Comparison of ENCODE assay signal across 21 cellular contexts in genomic region chr1:218946147-218946546, GRCh38.
DNase-seq lines count a peak whose midpoint lies in the region; ATAC-seq, FAIRE-seq and TF ChIP-seq lines count a peak whose summit lies in the region.
"Had no signal": no experiment of that assay in that cellular context is flagged by ENCODE, and none has a peak within 500 bp of the region (broad histone marks: within the 10 kb centered on the region; RNA-seq: fewer than 3 reads in every experiment).

No MANE protein-coding gene starts in this region.

- no TSS peak for BruUV-seq in PC-3 (replicated peaks; lab: Mats Ljungman, UMichigan)

- H3K27me3 ChIP-seq in PC-3 (ENCODE audit: low read length): no peaks in the 10 kb centered on the region
- H3K27me3 ChIP-seq: Peyer's patch had no signal

- H3K4me3 ChIP-seq in PC-3 (ENCODE audit: low read length): no peak overlapping the region
- H3K4me3 ChIP-seq: HAP-1, Peyer's patch had no signal

- H3K79me2 ChIP-seq in PC-3 (ENCODE audit: low read length): no peaks in the 10 kb centered on the region

- intact Hi-C loops in PC-3 (cut with micrococcal nuclease): loop anchor here (1.0 to 10.0 kb wide), 7 partner anchors 121 to 564 kb away; partner anchors contain the start of gene LYPLAL1

- POLR2A ChIA-PET in PC-3 (lab: Charles Lee; ENCODE audit: unreplicated experiment): no interaction called here

- no peaks in the 10 kb centered on the region for H3K9me2 ChIP-seq in PC-3 (replicated peaks; ENCODE audit: low read length)

- H3K9ac ChIP-seq in PC-3 (ENCODE audit: low read length): no peak overlapping the region
- H3K9ac ChIP-seq: KMS-11 had no signal

- CTCF ChIA-PET in PC-3 (lab: Charles Lee): no interaction called here

- peaks cover 25% of the 10 kb centered on the region for H3K4me1 ChIP-seq in PC-3 (ENCODE audit: insufficient read depth, low read length)
- H3K4me1 ChIP-seq: HAP-1, Peyer's patch had no signal

- FAIRE-seq in D721Med (lab: Jason Lieb, UNC): peak; percentile 11
- FAIRE-seq: GM12892 had no signal

- no peaks in the 10 kb centered on the region for H4K20me1 ChIP-seq in PC-3 (ENCODE audit: low read length)

- H2AFZ ChIP-seq in PC-3 (ENCODE audit: low read length): no peak overlapping the region

- no peaks in the 10 kb centered on the region for H3K9me3 ChIP-seq in PC-3 (ENCODE audit: low read length)
- H3K9me3 ChIP-seq: HAP-1, Peyer's patch had no signal

- no peak for TF ChIP-seq CTCF in D721Med (IDR thresholded peaks at IDR 0.05; ENCODE audit: insufficient read depth, missing control alignments)
- no peak for TF ChIP-seq CTCF in PC-3 (conservative IDR thresholded peaks at IDR 0.05; ENCODE audit: low read depth, low read length)

- H3K4me2 ChIP-seq in PC-3 (ENCODE audit: low read length): peak overlapping the region; percentile 50; the same call in 1 of the 2 replicates
- H3K4me2 ChIP-seq: KMS-11 had no signal

- ATAC-seq in GM21619 (IDR thresholded peaks at IDR 0.05; ENCODE audit: unreplicated experiment) (peak; percentile 68), HG03135 (IDR thresholded peaks at IDR 0.05; ENCODE audit: unreplicated experiment) (peak; percentile 59), PC-3 (peak; percentile 93), GM21528 (IDR thresholded peaks at IDR 0.05; ENCODE audit: low FRiP score, unreplicated experiment) (no peak)

- peaks cover 3% of the 10 kb centered on the region for H3F3A ChIP-seq in PC-3 (ENCODE audit: low read length, unreplicated experiment)

- no peaks in the 10 kb centered on the region for H3K36me3 ChIP-seq in PC-3 (ENCODE audit: low read depth, low read length)
- H3K36me3 ChIP-seq: HAP-1, Peyer's patch had no signal

- peak overlapping the region; percentile 62 for H3K27ac ChIP-seq in PC-3 (ENCODE audit: low read length)
- H3K27ac ChIP-seq: KMS-11, Peyer's patch had no signal

- DNase-seq in D721Med (ENCODE audit: insufficient read length, low spot score) (no peak), PC-3 (peak; percentile 91), RKO (ENCODE audit: low spot score) (no peak), foreskin melanocyte (no peak), iPS-NIHi7 (ENCODE audit: extremely low spot score) (no peak)
- DNase-seq: CD4-positive, CD25-positive, alpha-beta regulatory T cell; DND-41; GDM1; MM.1S; NCI-H1417 treated with DMSO at 0.1 percent for 48 hours; NCI-H2029; NCI-H510A treated with DMSO at 0.1 percent for 48 hours; Peyer's patch; SIG-M5; T-helper 2 cell had no signal
